ENCODE assay signal across 9 cellular contexts in genomic region chr3:187183210-187183862, GRCh38. TPM values are rescaled to one million over a fixed set of nuclear protein-coding genes. Genes with fewer than 3 reads are reported as not detected.
A peak's percentile ranks its signal among the peaks of the same experiment; 100 is the strongest.
DNase-seq lines count a peak whose midpoint lies in the region; ATAC-seq and TF ChIP-seq lines count a peak whose summit lies in the region.
"Had no signal": no experiment of that assay in that cellular context is flagged by ENCODE, and none has a peak within 500 bp of the region (broad histone marks: within the 10 kb centered on the region; RNA-seq: fewer than 3 reads in every experiment).

No MANE protein-coding gene starts in this region.

- no peak overlapping the region for H3K9ac ChIP-seq in neuronal stem cell (ENCODE audit: low read depth, low read length, poor library complexity)

- H3K27ac ChIP-seq in neuronal stem cell (replicated peaks; ENCODE audit: low read length) (peak overlapping the region; percentile 41), hepatocyte (no peak overlapping the region)

- H3K9me3 ChIP-seq in neuronal stem cell (replicated peaks in 1 of 2; ENCODE audit: control insufficient read depth in 2 of 2, insufficient read depth in 1 of 2, low read depth in 1 of 2, low read length in 2 of 2): no peaks in the 10 kb centered on the region
- no peaks in the 10 kb centered on the region for H3K9me3 ChIP-seq in T-helper 17 cell (ENCODE audit: control insufficient read depth, low read length, poor library complexity, severe bottlenecking)
- no peaks in the 10 kb centered on the region for H3K9me3 ChIP-seq in hepatocyte (ENCODE audit: low read depth)
- H3K9me3 ChIP-seq: tibial artery had no signal

- no peaks in the 10 kb centered on the region for H3K79me2 ChIP-seq in hepatocyte

- H3K4me1 ChIP-seq in neuronal stem cell (ENCODE audit: control insufficient read depth in 2 of 2, insufficient read depth in 1 of 2, low read depth in 1 of 2, low read length in 2 of 2): peaks cover 4 to 11% of the 10 kb centered on the region in 2 donors
- peaks cover 13% of the 10 kb centered on the region for H3K4me1 ChIP-seq in hepatocyte (ENCODE audit: insufficient read depth)

- no peak overlapping the region for H2BK12ac ChIP-seq in neuronal stem cell (ENCODE audit: low read length)

- no peak overlapping the region for H3K14ac ChIP-seq in neuronal stem cell (ENCODE audit: low read length)

- H3K9me3 Mint-ChIP-seq in WTC11: peaks cover 8% of the 10 kb centered on the region

- no CpG with 5 or more reads among the region's 7 CpGs for WGBS in neuronal stem cell (ENCODE audit: extremely low coverage in 2 of 2, insufficient read length in 2 of 2, insufficient replicate concordance in 1 of 2), 2 donors
- 76% methylated on average over 7 of the region's 7 CpGs for WGBS in hepatocyte (ENCODE audit: low lambda C conversion rate, missing lambda C conversion rate)

- H3K27me3 ChIP-seq in neuronal stem cell (ENCODE audit: control insufficient read depth in 3 of 3, insufficient read depth in 3 of 3, low read depth in 1 of 3, low read length in 3 of 3) (no peaks in the 10 kb centered on the region), hepatocyte (no peaks in the 10 kb centered on the region)
- H3K27me3 ChIP-seq: tibial artery had no signal

- TF ChIP-seq CTCF in WTC11 (IDR thresholded peaks at IDR 0.05) (no peak), hepatocyte (IDR thresholded peaks at IDR 0.05; ENCODE audit: poor library complexity) (no peak)

- H4K20me1 ChIP-seq in hepatocyte (ENCODE audit: insufficient read depth, poor library complexity, severe bottlenecking): no peaks in the 10 kb centered on the region

- no peak overlapping the region for H4K91ac ChIP-seq in neuronal stem cell (ENCODE audit: low read depth, low read length, poor library complexity)

- H2AFZ ChIP-seq in neuronal stem cell (ENCODE audit: low read length): peak overlapping the region; percentile 47
- H2AFZ ChIP-seq in hepatocyte: no peak overlapping the region

- H3K9me2 ChIP-seq in hepatocyte (replicated peaks; ENCODE audit: insufficient read depth): no peaks in the 10 kb centered on the region

- no peak overlapping the region for H2AK5ac ChIP-seq in neuronal stem cell (ENCODE audit: low read depth, low read length)

- no peak overlapping the region for H2BK15ac ChIP-seq in neuronal stem cell (ENCODE audit: low read length)

- peak; percentile 41 for DNase-seq in HPDE6-E6E7 (ENCODE audit: extremely low spot score)
- no peak for DNase-seq in WTC11 (ENCODE audit: low spot score)
- no peak for DNase-seq in neuronal stem cell (ENCODE audit: low spot score)
- DNase-seq in T-helper 17 cell: no peak
- DNase-seq in hepatocyte (ENCODE audit: low spot score): no peak
- DNase-seq in NCI-H446 (lab: John Stamatoyannopoulos, UW): no peak
- DNase-seq: tibial artery had no signal

- POLR2A ChIA-PET in WTC11 (lab: Charles Lee): no interaction called here

- H3K36me3 ChIP-seq in neuronal stem cell (replicated peaks in 1 of 2; ENCODE audit: control insufficient read depth in 2 of 2, insufficient read depth in 2 of 2, low read length in 2 of 2) (no peaks in the 10 kb centered on the region), hepatocyte (replicated peaks; ENCODE audit: insufficient read depth, low read depth) (no peaks in the 10 kb centered on the region)
- H3K36me3 ChIP-seq: tibial artery had no signal

- H3K27me3 Mint-ChIP-seq in WTC11 (ENCODE audit: low read depth) (no peaks in the 10 kb centered on the region), T-helper 17 cell (peaks cover 50% of the 10 kb centered on the region)

- H3K4me3 Mint-ChIP-seq in WTC11 (peak overlapping the region; percentile 8; the same call in 1 of the 2 replicates), T-helper 17 cell (no peak overlapping the region)
- H3K4me3 Mint-ChIP-seq: T-helper 1 cell treated with Interleukin-12 subunit alpha and Interleukin-12 subunit beta and Interleukin-4 antibody, amounts not matched to agents 30 μg/mL and 1 μg/mL, for 36 hours had no signal

- CTCF ChIA-PET in WTC11 (lab: Charles Lee): interaction anchor here (1.7 to 3.6 kb wide), 3 partner anchors 18 to 135 kb away, joined by 4 to 13 read pairs (median 10); partner anchors contain the start of gene RPL39L

- ATAC-seq in GM18511 (IDR thresholded peaks at IDR 0.05; ENCODE audit: unreplicated experiment) (peak; percentile 60), WTC11 (no peak), T-helper 17 cell (no peak)

- H3K79me1 ChIP-seq in neuronal stem cell (ENCODE audit: low read depth, low read length): no peaks in the 10 kb centered on the region

- no peak overlapping the region for H3K23ac ChIP-seq in neuronal stem cell (ENCODE audit: low read depth, low read length, poor library complexity)

- H3K4ac ChIP-seq in neuronal stem cell (ENCODE audit: low read length): no peak overlapping the region

- H3K4me3 ChIP-seq in neuronal stem cell (ENCODE audit: low read length in 2 of 2) (no peak overlapping the region), hepatocyte (no peak overlapping the region)
- H3K4me3 ChIP-seq: tibial artery had no signal

- H3K4me1 Mint-ChIP-seq in WTC11 (peaks cover 72% of the 10 kb centered on the region), T-helper 17 cell (peaks cover 7% of the 10 kb centered on the region)

- peaks cover 31% of the 10 kb centered on the region for H3K36me3 Mint-ChIP-seq in WTC11
- H3K36me3 Mint-ChIP-seq in T-helper 17 cell (ENCODE audit: low read depth): peaks cover 8% of the 10 kb centered on the region

- H3K18ac ChIP-seq in neuronal stem cell (ENCODE audit: low read length): peak overlapping the region; percentile 49

- no peak overlapping the region for H4K8ac ChIP-seq in neuronal stem cell (ENCODE audit: low read depth, low read length)

- no peak overlapping the region for H2BK120ac ChIP-seq in neuronal stem cell (ENCODE audit: low read depth, low read length)

- H3K27ac Mint-ChIP-seq in WTC11 (peak overlapping the region; percentile 99), T-helper 17 cell (no peak overlapping the region)

- no peak overlapping the region for H3K4me2 ChIP-seq in neuronal stem cell (ENCODE audit: insufficient read depth, low read length, poor library complexity, severe bottlenecking)
- H3K4me2 ChIP-seq in hepatocyte: no peak overlapping the region

- no peak overlapping the region for H2BK5ac ChIP-seq in neuronal stem cell (ENCODE audit: low read length)

TF ChIP-seq in WTC11, 78 proteins besides CTCF, POLR2A, EP300 and RAD21 (continues in another document):
- TF ChIP-seq FOXJ3 (CRISPR knock-in tag; IDR thresholded peaks at IDR 0.05; ENCODE audit: borderline replicate concordance) (no peak), NR3C1 (CRISPR knock-in tag; conservative IDR thresholded peaks at IDR 0.05; ENCODE audit: low read depth) (no peak), AFF4 (CRISPR knock-in tag; IDR thresholded peaks at IDR 0.05; ENCODE audit: borderline replicate concordance) (peak; percentile 65; the same call in 1 of the 2 replicates), GRHL2 (CRISPR knock-in tag; IDR thresholded peaks at IDR 0.05; ENCODE audit: insufficient replicate concordance, severe bottlenecking) (no peak), NR2C2 (CRISPR knock-in tag; IDR thresholded peaks at IDR 0.05) (no peak), ETV6 (CRISPR knock-in tag; IDR thresholded peaks at IDR 0.05) (0 out of 2 replicates have a peak, but pooled peaks have one; percentile 48), EMX1 (CRISPR knock-in tag; IDR thresholded peaks at IDR 0.05) (no peak), RELA (CRISPR knock-in tag; IDR thresholded peaks at IDR 0.05; ENCODE audit: borderline replicate concordance) (no peak), E2F5 (CRISPR knock-in tag; IDR thresholded peaks at IDR 0.05) (no peak)

RNA-seq across cellular contexts. Expression of gene RTP1, which starts 13.9 kb away (rescaled TPM):
- total RNA-seq in WTC11 (2021) (5.1 to 5.9 TPM (median 5.6 TPM) in 3 replicates), T-helper 17 cell (not detected), hepatocyte (not detected in 2 replicates)
- polyA plus RNA-seq in neuronal stem cell (2013, experiment 1 of 2): 0.26 TPM
- polyA plus RNA-seq in neuronal stem cell (2013, experiment 2 of 2): 0.25 TPM
- polyA plus RNA-seq in hepatocyte: not detected in 2 replicates

RNA-seq across cellular contexts. Expression of gene RPL39L, which starts 44.0 kb away (rescaled TPM):
- total RNA-seq in WTC11 (2021): 78.3 to 79.5 TPM (median 79.0 TPM) in 3 replicates
- polyA plus RNA-seq in neuronal stem cell (2013, experiment 1 of 2): 100 TPM
- 95.4 TPM for polyA plus RNA-seq in neuronal stem cell (2013, experiment 2 of 2)
- total RNA-seq in T-helper 17 cell: 1 to 10 TPM; 2.2 to 5.8 TPM
- total RNA-seq in hepatocyte: 9.7 and 16.8 TPM in 2 replicates
- polyA plus RNA-seq in hepatocyte: 11.1 and 12.8 TPM in 2 replicates
